ENCODE assay signal across 3 cellular contexts in genomic region chr7:5598769-5599371, GRCh38.
TF ChIP-seq lines count a peak whose summit lies in the region.

No MANE protein-coding gene starts in this region.

TF ChIP-seq in IMR-90, 13 proteins besides CTCF, POLR2A, EP300 and RAD21:
- TF ChIP-seq MAFK (IDR thresholded peaks at IDR 0.05; ENCODE audit: low read depth, low read length) (no peak), MXI1 (IDR thresholded peaks at IDR 0.05; ENCODE audit: borderline replicate concordance, low read depth, low read length) (no peak), SMC3 (IDR thresholded peaks at IDR 0.05; ENCODE audit: low read depth, low read length) (no peak), NFE2L2 (IDR thresholded peaks at IDR 0.05; ENCODE audit: low read depth, low read length) (no peak), CHD1 (IDR thresholded peaks at IDR 0.05; ENCODE audit: low read depth, low read length) (no peak), CEBPB (IDR thresholded peaks at IDR 0.05; ENCODE audit: low read depth, low read length) (no peak), USF2 (IDR thresholded peaks at IDR 0.05; ENCODE audit: low read depth, low read length) (no peak), RFX5 (IDR thresholded peaks at IDR 0.05; ENCODE audit: low read depth, low read length) (no peak)

TF ChIP-seq in GM12878, 131 proteins besides CTCF, POLR2A, EP300 and RAD21:
- TF ChIP-seq NFYA (IDR thresholded peaks at IDR 0.05; ENCODE audit: borderline replicate concordance, low read depth, low read length) (no peak), NR2F1 (conservative IDR thresholded peaks at IDR 0.05) (0 out of 2 replicates have a peak, but pooled peaks have one; percentile 11), MLLT1 (IDR thresholded peaks at IDR 0.05) (no peak), TCF12 (IDR thresholded peaks at IDR 0.05; ENCODE audit: low read depth, low read length) (0 out of 2 replicates have a peak, but pooled peaks have one; percentile 71), EGR1 (IDR thresholded peaks at IDR 0.05; ENCODE audit: borderline replicate concordance in 1 of 2, low read depth in 2 of 2, low read length in 2 of 2) (peak in 1 of 2 experiments; percentile 92; a peak in 2 of 3 replicates), NFIC (IDR thresholded peaks at IDR 0.05; ENCODE audit: low read depth, low read length) (no peak), BHLHE40 (IDR thresholded peaks at IDR 0.05; ENCODE audit: borderline replicate concordance in 1 of 2, low read depth in 2 of 2, low read length in 1 of 2) (peak; percentile 12 to 17; a peak in 1 of 4 replicates)

TF ChIP-seq in GM12891, 5 proteins besides CTCF, POLR2A, EP300 and RAD21:
- TF ChIP-seq POLR2AphosphoS5 (IDR thresholded peaks at IDR 0.05; ENCODE audit: low read depth, low read length): no peak
- TF ChIP-seq PAX5 (IDR thresholded peaks at IDR 0.05; ENCODE audit: insufficient read depth, low read length, severe bottlenecking): no peak
- no peak for TF ChIP-seq TAF1 (IDR thresholded peaks at IDR 0.05; ENCODE audit: low read depth, low read length)
- no peak for TF ChIP-seq SPI1 (IDR thresholded peaks at IDR 0.05; ENCODE audit: low read depth, low read length)
- TF ChIP-seq POU2F2 (IDR thresholded peaks at IDR 0.05; ENCODE audit: low read depth, low read length): no peak
